ENCODE assay signal across 28 cellular contexts in the genomic region with DNA sequence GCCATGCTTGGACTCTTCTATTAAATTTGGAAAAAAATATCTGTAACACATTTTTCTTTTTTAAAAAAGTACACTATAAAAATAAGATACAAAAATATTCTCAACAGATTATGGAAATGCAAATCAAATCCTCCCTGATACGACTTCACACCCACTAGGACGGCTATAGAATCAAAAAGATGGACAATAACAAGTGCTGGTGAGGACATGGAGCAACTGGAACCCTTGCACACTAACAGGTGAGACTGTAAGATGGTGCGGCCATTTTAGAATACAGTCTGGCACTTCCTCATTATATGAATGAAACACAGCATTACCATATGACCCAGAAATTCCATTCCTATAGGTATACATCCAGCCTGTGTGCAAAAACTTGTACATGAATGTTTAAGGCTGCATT.
"Had no signal": no experiment of that assay in that cellular context is flagged by ENCODE, and none has a peak within 500 bp of the region (broad histone marks: within the 10 kb centered on the region; RNA-seq: fewer than 3 reads in every experiment).

No MANE protein-coding gene starts in this region.

- H3K4me2 ChIP-seq: PC-9 had no signal

- FAIRE-seq: RCC 7860 had no signal

- H3K4me1 ChIP-seq: SJSA1 had no signal

- H3K27me3 ChIP-seq: SJSA1 had no signal

- H3K9me3 ChIP-seq: SJSA1, SK-N-SH had no signal

- ATAC-seq: Panc1, Right ventricle myocardium inferior had no signal

- H3K27ac ChIP-seq: PC-9, SJSA1 had no signal

- H3K4me3 ChIP-seq: PC-9, SJSA1 had no signal

- H3K36me3 ChIP-seq: SJSA1 had no signal

- H3K9ac ChIP-seq: SK-N-SH had no signal

- DNase-seq: Karpas-422, MM.1S, MV-4-11, NCI-H1092, NCI-H1105, NCI-H1417 treated with DMSO at 0.1 percent for 48 hours, NCI-H1436 treated with DMSO at 0.1 percent for 48 hours, NCI-H1694 treated with DMSO at 0.1 percent for 48 hours, NCI-H187 treated with DMSO at 0.1 percent for 48 hours, NCI-H2029, NCI-H2081, NCI-H2171 treated with DMSO at 0.1 percent for 48 hours, NCI-H2227 treated with DMSO at 0.1 percent for 48 hours, NCI-H345, NCI-H446, NCI-H510A treated with DMSO at 0.1 percent for 48 hours, NCI-H524 treated with DMSO at 0.1 percent for 48 hours, NCI-H526 treated with DMSO at 0.1 percent for 48 hours, NCI-H774, PC-9, SHP77, SIG-M5, SK-N-SH, SW 1271 had no signal

- H2AFZ ChIP-seq: PC-9 had no signal
